ENCODE assay signal across 1 cellular context in genomic region chr9:70421272-70422180, GRCh38.
TF ChIP-seq lines count a peak whose summit lies in the region.

No MANE protein-coding gene starts in this region.

TF ChIP-seq in GM12878, 131 proteins besides CTCF, POLR2A, EP300 and RAD21 (continued from another document):
- TF ChIP-seq IRF3 (IDR thresholded peaks at IDR 0.05) (no peak), ZBTB33 (IDR thresholded peaks at IDR 0.05) (no peak)
